Comparison of ENCODE assay signal across 8 cellular contexts in genomic region chr20:18588554-18589043, GRCh38.
DNase-seq lines count a peak whose midpoint lies in the region; ATAC-seq and TF ChIP-seq lines count a peak whose summit lies in the region.

No MANE protein-coding gene starts in this region.

- H3K4me3 ChIP-seq in MM.1S (ENCODE audit: low read length) (peak overlapping the region; percentile 80), choroid plexus epithelial cell (ENCODE audit: low read depth, low read length) (peak overlapping the region; percentile 79), muscle layer of colon (ENCODE audit: low read depth in 1 of 2, low read length in 2 of 2) (peak overlapping the region; percentile 90 to 100)

- H3K27me3 Mint-ChIP-seq in T-helper 2 cell treated with Interferon-gamma antibody and Interleukin-4, amounts not matched to agents 5 μg/mL and 100 μg/mL, for 36 hours (ENCODE audit: low read depth), result peaks cover 8% of the 10 kb centered on the region

- H3K9ac ChIP-seq in MM.1S (ENCODE audit: low read length) (peak overlapping the region; percentile 42), muscle layer of colon (ENCODE audit: low read length) (peak overlapping the region; percentile 23)

- ATAC-seq in HG03159 (IDR thresholded peaks at IDR 0.05; ENCODE audit: unreplicated experiment) (no peak), HG03439 (IDR thresholded peaks at IDR 0.05; ENCODE audit: unreplicated experiment) (no peak)

- H3K9me2 ChIP-seq in MM.1S (replicated peaks; ENCODE audit: insufficient read depth, low read length), result no peaks in the 10 kb centered on the region

- H3K27ac Mint-ChIP-seq in T-helper 2 cell treated with Interferon-gamma antibody and Interleukin-4, amounts not matched to agents 5 μg/mL and 100 μg/mL, for 36 hours, result peak overlapping the region; percentile 85

- H3K27ac ChIP-seq in MM.1S (ENCODE audit: low read length) (no peak overlapping the region), muscle layer of colon (ENCODE audit: low read depth, low read length) (peak overlapping the region; percentile 78)

- no peaks in the 10 kb centered on the region for H3K9me3 ChIP-seq in MM.1S (replicated peaks; ENCODE audit: insufficient read depth, low read length)
- no peaks in the 10 kb centered on the region for H3K9me3 ChIP-seq in muscle layer of colon (ENCODE audit: low read length)

- H3K4me1 Mint-ChIP-seq in T-helper 2 cell treated with Interferon-gamma antibody and Interleukin-4, amounts not matched to agents 5 μg/mL and 100 μg/mL, for 36 hours (ENCODE audit: low read depth), result peaks cover 16% of the 10 kb centered on the region

- no peaks in the 10 kb centered on the region for H3K36me3 ChIP-seq in MM.1S (replicated peaks; ENCODE audit: insufficient read depth, low read length)
- no peaks in the 10 kb centered on the region for H3K36me3 ChIP-seq in muscle layer of colon (ENCODE audit: insufficient read depth, low read length)

- H2AFZ ChIP-seq in MM.1S (ENCODE audit: low read length), result peak overlapping the region; percentile 87

- no peaks in the 10 kb centered on the region for H3K9me3 Mint-ChIP-seq in T-helper 2 cell treated with Interferon-gamma antibody and Interleukin-4, amounts not matched to agents 5 μg/mL and 100 μg/mL, for 36 hours

- peak overlapping the region; percentile 90 for H3K4me3 Mint-ChIP-seq in T-helper 2 cell treated with Interferon-gamma antibody and Interleukin-4, amounts not matched to agents 5 μg/mL and 100 μg/mL, for 36 hours

- H3K36me3 Mint-ChIP-seq in T-helper 2 cell treated with Interferon-gamma antibody and Interleukin-4, amounts not matched to agents 5 μg/mL and 100 μg/mL, for 36 hours (ENCODE audit: low read depth), result no peaks in the 10 kb centered on the region

- DNase-seq in T-helper 2 cell treated with Interferon-gamma antibody and Interleukin-4, amounts not matched to agents 5 μg/mL and 100 μg/mL, for 36 hours (ENCODE audit: low spot score), result no peak
- DNase-seq in T-helper 2 cell (no peak), MM.1S (no peak), choroid plexus epithelial cell (ENCODE audit: low read depth) (no peak)
- no peak for DNase-seq in activated CD4-positive, CD25-positive, alpha-beta regulatory T cell treated with anti-CD3 and anti-CD28 coated beads, Interleukin-2, amount 50 U/mL, for 72 hours

- H3K27me3 ChIP-seq in MM.1S (replicated peaks; ENCODE audit: insufficient read depth, low read length), result no peaks in the 10 kb centered on the region
- no peaks in the 10 kb centered on the region for H3K27me3 ChIP-seq in muscle layer of colon (ENCODE audit: control insufficient read depth in 1 of 2, insufficient read depth in 2 of 2, low read length in 2 of 2)

- H3K4me1 ChIP-seq in MM.1S (ENCODE audit: low read length), result peaks cover 11% of the 10 kb centered on the region; the same call in 1 of the 2 replicates
- peaks cover 9% of the 10 kb centered on the region for H3K4me1 ChIP-seq in muscle layer of colon (ENCODE audit: insufficient read depth, low read length)

- no peaks in the 10 kb centered on the region for H4K20me1 ChIP-seq in MM.1S (ENCODE audit: insufficient read depth, low read length)

- peak overlapping the region; percentile 99 for H3K4me2 ChIP-seq in MM.1S (ENCODE audit: low read depth, low read length)

- peaks cover 7% of the 10 kb centered on the region for H3F3A ChIP-seq in MM.1S (ENCODE audit: insufficient read depth, low read length)

- peaks cover 13% of the 10 kb centered on the region for H3K79me2 ChIP-seq in MM.1S (ENCODE audit: low read length)

- TF ChIP-seq CTCF in MM.1S (IDR thresholded peaks at IDR 0.05; ENCODE audit: low read length) (no peak), choroid plexus epithelial cell (conservative IDR thresholded peaks at IDR 0.05; ENCODE audit: low read depth, low read length) (no peak)
